8 cellular contexts compared by ENCODE assay signal in genomic region chrX:65644621-65645287, GRCh38. TPM values are rescaled to one million over a fixed set of nuclear protein-coding genes. Genes with fewer than 3 reads are reported as not detected.
DNase-seq lines count a peak whose midpoint lies in the region; ATAC-seq and TF ChIP-seq lines count a peak whose summit lies in the region.

No MANE protein-coding gene starts in this region.

- peaks cover 12% of the 10 kb centered on the region for H3K4me1 Mint-ChIP-seq in nephron progenitor cell

- H3K27ac ChIP-seq in brain microvascular endothelial cell, result no peak overlapping the region
- peak overlapping the region in 1 of 2 donors; percentile 24 for H3K27ac ChIP-seq in testis

- peaks cover 37% of the 10 kb centered on the region for H3K9me3 Mint-ChIP-seq in nephron progenitor cell

- H3K27me3 Mint-ChIP-seq in nephron progenitor cell (ENCODE audit: low read depth, poor library complexity), result no peaks in the 10 kb centered on the region

- H3K27me3 ChIP-seq in brain microvascular endothelial cell (replicated peaks), result no peaks in the 10 kb centered on the region
- H3K27me3 ChIP-seq in testis, result no peaks in the 10 kb centered on the region

- H3K4me1 ChIP-seq in testis, result peaks cover 4% of the 10 kb centered on the region

- no peaks in the 10 kb centered on the region for H3K36me3 Mint-ChIP-seq in nephron progenitor cell (ENCODE audit: low read depth)

- H3K4me3 ChIP-seq in brain microvascular endothelial cell (ENCODE audit: low read depth, low read length), result no peak overlapping the region
- H3K4me3 ChIP-seq in testis, result no peak overlapping the region

- ATAC-seq in left colon (peak; percentile 90), GM19452 (IDR thresholded peaks at IDR 0.05; ENCODE audit: unreplicated experiment) (no peak)

- no peak for TF ChIP-seq CTCF in brain microvascular endothelial cell (IDR thresholded peaks at IDR 0.05; ENCODE audit: low read depth, low read length, missing control alignments)
- no peak for TF ChIP-seq CTCF in testis (IDR thresholded peaks at IDR 0.05)
- no peak for TF ChIP-seq CTCF in nephron progenitor cell (IDR thresholded peaks at IDR 0.05)

- DNase-seq in A172 (ENCODE audit: low spot score) (peak; percentile 83), HUDEP-2 (lab: John Stamatoyannopoulos, UW; ENCODE audit: unreplicated experiment in 76 of 76) (peak in 71 of 76 experiments; percentile 0 to 73 (median 46)), brain microvascular endothelial cell (peak; percentile 61), left colon (peak; percentile 68 to 75), testis (peak; percentile 73), nephron progenitor cell (no peak)
- DNase-seq in activated CD8-positive, alpha-beta memory T cell treated with anti-CD3 and anti-CD28 coated beads for 24 hours, result no peak

- no peak for TF ChIP-seq POLR2A in testis (IDR thresholded peaks at IDR 0.05)

- H3K27ac Mint-ChIP-seq in nephron progenitor cell, result no peak overlapping the region

- in situ Hi-C loops in brain microvascular endothelial cell (cut with HindIII; ENCODE audit: low pct_ligation_motif_present, low sequenced_read_pairs), result no loop called here

- H3K9me3 ChIP-seq in testis, result no peaks in the 10 kb centered on the region

- intact Hi-C loops in left colon (cut with DNase I, micrococcal nuclease) (no loop called here), testis (cut with DNase I; ENCODE audit: low total_unique reads) (no loop called here)

- H3K4me3 Mint-ChIP-seq in nephron progenitor cell, result no peak overlapping the region

- WGBS in testis, 2 donors, result 40% methylated on average over 1 of the region's 1 CpG; no CpG with 5 or more reads in 1 of the 2 donors

- H3K36me3 ChIP-seq in brain microvascular endothelial cell (replicated peaks) (no peaks in the 10 kb centered on the region), testis (ENCODE audit: low read depth, missing control alignments) (no peaks in the 10 kb centered on the region)

RNA-seq across cellular contexts. Expression of gene MSN, which starts 22.7 kb away (rescaled TPM):
- 326 and 328 TPM in 2 replicates for total RNA-seq in A172 (2014; rRNA removed; shearing (Covaris generic))
- total RNA-seq in left colon, result 10 to 100 TPM; 24.8 to 52.8 TPM
- 10 to 100 TPM; 30.1 to 53.1 TPM for total RNA-seq in testis
- 82.7 TPM for polyA plus RNA-seq in testis (ENCODE audit: insufficient read depth, low read depth, low replicate concordance)

Comparison
In these comparisons a context has a peak if more than half of its experiments do, and no peak if none do; other contexts are left out.
1. DNase-seq: peak in A172 (single experiment), HUDEP-2 (71 of 76), brain microvascular endothelial cell (single experiment), left colon (2 of 2) and testis (single experiment); none in nephron progenitor cell (single experiment) and activated CD8-positive, alpha-beta memory T cell treated with anti-CD3 and anti-CD28 coated beads for 24 hours (single experiment).